ENCODE assay signal across 13 cellular contexts in genomic region chr3:182738583-182739514, GRCh38. TPM values are rescaled to one million over a fixed set of nuclear protein-coding genes. Genes with fewer than 3 reads are reported as not detected.
DNase-seq lines count a peak whose midpoint lies in the region; ATAC-seq and TF ChIP-seq lines count a peak whose summit lies in the region.
"Had no signal": no experiment of that assay in that cellular context is flagged by ENCODE, and none has a peak within 500 bp of the region (broad histone marks: within the 10 kb centered on the region; RNA-seq: fewer than 3 reads in every experiment).

No MANE protein-coding gene starts in this region.

- peak overlapping the region; percentile 4 for H3K4me3 Mint-ChIP-seq in Caco-2 (ENCODE audit: unreplicated experiment)
- H3K4me3 Mint-ChIP-seq: T-helper 1 cell treated with Interleukin-12 subunit alpha and Interleukin-12 subunit beta and Interleukin-4 antibody, amounts not matched to agents 30 μg/mL and 1 μg/mL, for 36 hours had no signal

- no peaks in the 10 kb centered on the region for H3K79me2 ChIP-seq in mammary epithelial cell (ENCODE audit: insufficient read depth, low read length)

- H3K9me3 ChIP-seq in Caco-2 = no peaks in the 10 kb centered on the region
- H3K9me3 ChIP-seq in mammary epithelial cell (replicated peaks; ENCODE audit: insufficient read depth, low read length) = no peaks in the 10 kb centered on the region
- peaks cover 3% of the 10 kb centered on the region for H3K9me3 ChIP-seq in mucosa of stomach (ENCODE audit: control insufficient read depth, low read length)

- H2AFZ ChIP-seq in mammary epithelial cell (ENCODE audit: low read depth, low read length) = peak overlapping the region; percentile 42

- peak overlapping the region; percentile 40 for H3K27ac Mint-ChIP-seq in Caco-2 (ENCODE audit: unreplicated experiment)
- H3K27ac Mint-ChIP-seq: T-helper 1 cell treated with Interleukin-12 subunit alpha and Interleukin-12 subunit beta and Interleukin-4 antibody, amounts not matched to agents 30 μg/mL and 1 μg/mL, for 36 hours had no signal

- DNase-seq in Caco-2 = peak; percentile 68 to 73
- DNase-seq in LNCaP clone FGC (ENCODE audit: low read depth) = peak; percentile 93
- DNase-seq in mammary epithelial cell = peak; percentile 95
- no peak for DNase-seq in GF-D8 (lab: John Stamatoyannopoulos, UW)
- DNase-seq in NCI-H774 (lab: John Stamatoyannopoulos, UW) = no peak
- DNase-seq: activated CD4-positive, alpha-beta T cell treated with anti-CD3 and anti-CD28 coated beads, Interleukin-2, amount 50 U/mL, for 48 hours; activated gamma-delta T cell treated with Interleukin-2 at 50 U/mL for 16 hours; MM.1S had no signal

- peaks cover 20% of the 10 kb centered on the region for H3K4me1 Mint-ChIP-seq in Caco-2 (ENCODE audit: low read depth, unreplicated experiment)

- H3K9ac ChIP-seq in mammary epithelial cell (ENCODE audit: insufficient read depth, low read length) (no peak overlapping the region), mucosa of stomach (ENCODE audit: low read length) (peak overlapping the region; percentile 79)

- H4K20me1 ChIP-seq in mammary epithelial cell (ENCODE audit: insufficient read depth, low read length) = no peaks in the 10 kb centered on the region

- H3K4me1 ChIP-seq in Caco-2 (peaks cover 25% of the 10 kb centered on the region), mammary epithelial cell (ENCODE audit: insufficient read depth, low read length) (peaks cover 18% of the 10 kb centered on the region), mucosa of stomach (ENCODE audit: control insufficient read depth, insufficient read depth, low read length) (peaks cover 28% of the 10 kb centered on the region)

- H3K27me3 ChIP-seq in Caco-2 (replicated peaks; ENCODE audit: control insufficient read depth, insufficient read depth, low read length) (no peaks in the 10 kb centered on the region), mammary epithelial cell (ENCODE audit: insufficient read depth, low read length) (no peaks in the 10 kb centered on the region), mucosa of stomach (ENCODE audit: control insufficient read depth, insufficient read depth, low read length) (no peaks in the 10 kb centered on the region)
- H3K27me3 ChIP-seq: cardiac muscle cell had no signal

- peak overlapping the region; percentile 30 for H3K27ac ChIP-seq in mammary epithelial cell (ENCODE audit: insufficient read depth, low read depth, low read length)
- H3K27ac ChIP-seq: cardiac muscle cell had no signal

- H3K4me3 ChIP-seq in Caco-2 (ENCODE audit: low read depth, low read length) (no peak overlapping the region), LNCaP clone FGC (ENCODE audit: low read depth, low read length) (no peak overlapping the region), mammary epithelial cell (replicated peaks in 1 of 3; ENCODE audit: insufficient read depth in 1 of 3, low read depth in 2 of 3, low read length in 3 of 3) (no peak overlapping the region), mucosa of stomach (ENCODE audit: low read length) (peak overlapping the region; percentile 9)
- H3K4me3 ChIP-seq: cardiac muscle cell had no signal

- in situ Hi-C loops in mammary epithelial cell (cut with MboI; ENCODE audit: low sequenced_read_pairs in 2 of 2) = no loop called here

- no peaks in the 10 kb centered on the region for H3K36me3 Mint-ChIP-seq in Caco-2 (ENCODE audit: insufficient read depth, unreplicated experiment)

- intact Hi-C loops in Caco-2 (cut with micrococcal nuclease; ENCODE audit: unreplicated experiment) = loop anchor here (2.0 kb wide), 1 partner anchor 22 kb away; no protein-coding TSS in a partner anchor
- intact Hi-C loops in mammary epithelial cell (cut with micrococcal nuclease) = loop anchor here (2.0 kb wide), 1 partner anchor 54 kb away; the partner anchor contains the start of gene ATP11B

- H3K27me3 Mint-ChIP-seq in Caco-2 (ENCODE audit: insufficient read depth, unreplicated experiment) = no peaks in the 10 kb centered on the region

- H3K36me3 ChIP-seq in Caco-2 (ENCODE audit: control insufficient read depth, insufficient read depth, low read length) (no peaks in the 10 kb centered on the region), mammary epithelial cell (ENCODE audit: insufficient read depth, low read length) (no peaks in the 10 kb centered on the region), mucosa of stomach (ENCODE audit: control insufficient read depth, insufficient read depth, low read length) (no peaks in the 10 kb centered on the region)
- H3K36me3 ChIP-seq: cardiac muscle cell had no signal

- H3K4me2 ChIP-seq in mammary epithelial cell (ENCODE audit: insufficient read depth, low read depth, low read length) = peak overlapping the region; percentile 46

- WGBS in mammary epithelial cell (ENCODE audit: low coverage, missing lambda C conversion rate) = 69% methylated on average over 6 of the region's 6 CpGs

- dilution Hi-C loops in mammary epithelial cell (cut with HindIII; ENCODE audit: low sequenced_read_pairs) = no loop called here

- no peak for ATAC-seq in GM19023 (IDR thresholded peaks at IDR 0.05; ENCODE audit: unreplicated experiment)
- no peak for ATAC-seq in HG02884 (IDR thresholded peaks at IDR 0.05; ENCODE audit: unreplicated experiment)

- no peak for TF ChIP-seq CTCF in Caco-2 (IDR thresholded peaks at IDR 0.05; ENCODE audit: insufficient read depth in 1 of 2, low read depth in 1 of 2, low read length in 1 of 2, severe bottlenecking in 1 of 2, unreplicated experiment in 1 of 2)
- no peak for TF ChIP-seq CTCF in LNCaP clone FGC (IDR thresholded peaks at IDR 0.05; ENCODE audit: control insufficient read depth, extremely low read depth, insufficient read depth)
- TF ChIP-seq CTCF in mammary epithelial cell (conservative IDR thresholded peaks at IDR 0.05 in 1 of 2, IDR thresholded peaks at IDR 0.05 in 1 of 2; ENCODE audit: extremely low read depth in 1 of 2, insufficient read depth in 1 of 2, low read depth in 1 of 2, low read length in 2 of 2) = no peak

- POLR2A ChIA-PET in Caco-2 (lab: Charles Lee) = no interaction called here

- H3K9me3 Mint-ChIP-seq in Caco-2 (ENCODE audit: unreplicated experiment) = no peaks in the 10 kb centered on the region
- H3K9me3 Mint-ChIP-seq: T-helper 1 cell treated with Interleukin-12 subunit alpha and Interleukin-12 subunit beta and Interleukin-4 antibody, amounts not matched to agents 30 μg/mL and 1 μg/mL, for 36 hours had no signal

- no TSS peak for BruUV-seq in Caco-2 (replicated peaks; lab: Mats Ljungman, UMichigan)
- no TSS peak for BruUV-seq in mammary epithelial cell (replicated peaks; lab: Mats Ljungman, UMichigan)

- CTCF ChIA-PET in Caco-2 (lab: Charles Lee) (no interaction called here), mammary epithelial cell (lab: Charles Lee; ENCODE audit: low non-redundant PET) (no interaction called here)

RNA-seq across cellular contexts. Expression of gene ATP11B, which starts 54.5 kb away (rescaled TPM):
- total RNA-seq in Caco-2 (2022) (54.5 and 58.1 TPM in 2 replicates), mammary epithelial cell (10 to 100 TPM; 74.4 to 80.2 TPM)
- 18.3 TPM for polyA plus RNA-seq in mammary epithelial cell
- 59.0 TPM for polyA minus RNA-seq in mammary epithelial cell

Comparison
In these comparisons a context has a peak if more than half of its experiments do, and no peak if none do; other contexts are left out.
1. DNase-seq: peak in Caco-2 (2 of 2), LNCaP clone FGC (single experiment) and mammary epithelial cell (single experiment); none in GF-D8 (single experiment) and NCI-H774 (single experiment).